In the genomic region with DNA sequence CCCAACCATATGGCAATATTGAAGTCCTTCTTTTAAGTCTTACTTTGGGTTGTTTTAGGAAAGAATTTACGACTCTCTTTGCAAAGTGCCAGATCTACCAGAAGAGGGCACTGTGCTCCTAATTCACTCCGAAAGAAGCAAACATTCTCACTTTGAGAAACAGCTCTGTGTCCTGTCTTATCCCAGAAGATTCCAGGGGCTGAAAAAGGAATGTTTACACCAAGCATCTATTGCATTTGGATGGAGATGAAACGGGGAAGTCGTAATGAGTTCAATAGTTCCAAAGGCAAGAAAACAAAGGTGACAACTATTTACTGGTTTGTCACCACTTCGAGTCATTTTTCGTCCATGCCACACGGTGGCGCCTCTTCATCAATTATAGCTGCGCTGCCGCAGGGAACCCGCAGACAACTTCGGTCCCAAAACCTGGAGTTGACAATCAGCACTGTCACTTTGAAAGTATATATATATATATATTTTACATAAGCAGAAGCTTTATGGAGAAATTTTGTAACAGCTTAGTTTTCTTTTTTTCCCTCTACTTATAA, we compare ENCODE assay signal across 8 cellular contexts.
DNase-seq lines count a peak whose midpoint lies in the region; ATAC-seq and TF ChIP-seq lines count a peak whose summit lies in the region.

No MANE protein-coding gene starts in this region.

- DNase-seq in BE2C: peak; percentile 74
- DNase-seq in NCI-H510A (lab: John Stamatoyannopoulos, UW): peak; percentile 3
- DNase-seq in activated CD4-positive, alpha-beta T cell treated with anti-CD3 and anti-CD28 coated beads, Interleukin-2, amount 10 ng/mL, durations not matched to agents 24 days and 14 days: peak; percentile 90
- peak; percentile 46 to 67 for DNase-seq in dermis microvascular lymphatic vessel endothelial cell (ENCODE audit: low read depth in 2 of 2)
- peak; percentile 74 for DNase-seq in stimulated activated CD4-positive, alpha-beta T cell treated with anti-CD3 and anti-CD28 coated beads, Interleukin-4, amount 100 ng/mL, for 1 hour

- peak overlapping the region in 1 of 2 donors; percentile 9 for H3K9ac ChIP-seq in liver (ENCODE audit: low read depth in 1 of 2, low read length in 2 of 2)

- H3K27me3 Mint-ChIP-seq in activated CD4-positive, alpha-beta T cell treated with anti-CD3 and anti-CD28 coated beads, Interleukin-2, amount 10 ng/mL, durations not matched to agents 24 days and 14 days: peaks cover 15% of the 10 kb centered on the region

- H3K4me3 Mint-ChIP-seq in activated CD4-positive, alpha-beta T cell treated with anti-CD3 and anti-CD28 coated beads, Interleukin-2, amount 10 ng/mL, durations not matched to agents 24 days and 14 days: peak overlapping the region; percentile 83

- H3K4me3 ChIP-seq in BE2C (ENCODE audit: low read depth, low read length) (peak overlapping the region; percentile 58), liver (ENCODE audit: low read depth in 1 of 3, low read length in 3 of 3) (peak overlapping the region in 2 of 3 donors; percentile 32 to 44)

- intact Hi-C loops in activated CD4-positive, alpha-beta T cell treated with anti-CD3 and anti-CD28 coated beads, Interleukin-2, amount 10 ng/mL, durations not matched to agents 24 days and 14 days (cut with micrococcal nuclease): loop anchor here (1.0 to 2.0 kb wide), 3 partner anchors 19 to 205 kb away; no protein-coding TSS in a partner anchor

- ATAC-seq in GM19035 (IDR thresholded peaks at IDR 0.05; ENCODE audit: unreplicated experiment): peak; percentile 94
- peak; percentile 97 for ATAC-seq in HG03354 (IDR thresholded peaks at IDR 0.05; ENCODE audit: poor library complexity, severe bottlenecking, unreplicated experiment)

- WGBS in liver: under 1% methylated on average over 12 of the region's 12 CpGs

- no peaks in the 10 kb centered on the region for H3K36me3 Mint-ChIP-seq in activated CD4-positive, alpha-beta T cell treated with anti-CD3 and anti-CD28 coated beads, Interleukin-2, amount 10 ng/mL, durations not matched to agents 24 days and 14 days (ENCODE audit: low read depth)

- peak; percentile 95 for TF ChIP-seq CTCF in BE2C (IDR thresholded peaks at IDR 0.05; ENCODE audit: low read depth, low read length)
- peak; percentile 63 for TF ChIP-seq CTCF in liver (IDR thresholded peaks at IDR 0.05; ENCODE audit: low read depth, low read length, missing input control)

- peaks cover 2% of the 10 kb centered on the region for H3K4me1 Mint-ChIP-seq in activated CD4-positive, alpha-beta T cell treated with anti-CD3 and anti-CD28 coated beads, Interleukin-2, amount 10 ng/mL, durations not matched to agents 24 days and 14 days

- H3K36me3 ChIP-seq in BE2C: no peaks in the 10 kb centered on the region
- H3K36me3 ChIP-seq in liver (ENCODE audit: control insufficient read depth in 4 of 4, insufficient read depth in 3 of 4, low read depth in 1 of 4, low read length in 3 of 4): no peaks in the 10 kb centered on the region

- peak; percentile 87 to 89 for TF ChIP-seq RAD21 in liver (IDR thresholded peaks at IDR 0.05)

- 0 out of 2 replicates have a peak, but pooled peaks cover 4% of the 10 kb centered on the region for H3K27me3 ChIP-seq in BE2C
- peaks cover 0 to 3% (median 0%) of the 10 kb centered on the region in 4 donors for H3K27me3 ChIP-seq in liver (ENCODE audit: control insufficient read depth in 4 of 4, insufficient read depth in 4 of 4, low read length in 3 of 4)

- H3K4me1 ChIP-seq in BE2C: no peaks in the 10 kb centered on the region
- H3K4me1 ChIP-seq in liver (ENCODE audit: control insufficient read depth in 4 of 4, insufficient read depth in 4 of 4, low read length in 3 of 4): peaks cover 0 to 3% (median 0%) of the 10 kb centered on the region in 4 donors

- H3K27ac Mint-ChIP-seq in activated CD4-positive, alpha-beta T cell treated with anti-CD3 and anti-CD28 coated beads, Interleukin-2, amount 10 ng/mL, durations not matched to agents 24 days and 14 days: peak overlapping the region; percentile 74

- no peak overlapping the region for H3K27ac ChIP-seq in liver (ENCODE audit: low read depth in 1 of 2, low read length in 2 of 2)

- H3K9me3 Mint-ChIP-seq in activated CD4-positive, alpha-beta T cell treated with anti-CD3 and anti-CD28 coated beads, Interleukin-2, amount 10 ng/mL, durations not matched to agents 24 days and 14 days: no peaks in the 10 kb centered on the region

- H3K9me3 ChIP-seq in BE2C: no peaks in the 10 kb centered on the region
- H3K9me3 ChIP-seq in liver (ENCODE audit: control insufficient read depth in 4 of 4, low read length in 3 of 4): no peaks in the 10 kb centered on the region

TF ChIP-seq in liver, 16 proteins besides CTCF, POLR2A, EP300 and RAD21:
- TF ChIP-seq HNF4A (conservative IDR thresholded peaks at IDR 0.05) (no peak), FOXA2 (IDR thresholded peaks at IDR 0.05) (peak; percentile 28)

Comparison
In these comparisons a context has a peak if more than half of its experiments do, and no peak if none do; other contexts are left out.
1. DNase-seq: peak in every context shown above with its lines; median percentile 90 in activated CD4-positive, alpha-beta T cell treated with anti-CD3 and anti-CD28 coated beads, Interleukin-2, amount 10 ng/mL, durations not matched to agents 24 days and 14 days; 74 in BE2C; 74 in stimulated activated CD4-positive, alpha-beta T cell treated with anti-CD3 and anti-CD28 coated beads, Interleukin-4, amount 100 ng/mL, for 1 hour; 56 in dermis microvascular lymphatic vessel endothelial cell; 3 in NCI-H510A.